Comparison of ENCODE assay signal across 21 cellular contexts in the genomic region with DNA sequence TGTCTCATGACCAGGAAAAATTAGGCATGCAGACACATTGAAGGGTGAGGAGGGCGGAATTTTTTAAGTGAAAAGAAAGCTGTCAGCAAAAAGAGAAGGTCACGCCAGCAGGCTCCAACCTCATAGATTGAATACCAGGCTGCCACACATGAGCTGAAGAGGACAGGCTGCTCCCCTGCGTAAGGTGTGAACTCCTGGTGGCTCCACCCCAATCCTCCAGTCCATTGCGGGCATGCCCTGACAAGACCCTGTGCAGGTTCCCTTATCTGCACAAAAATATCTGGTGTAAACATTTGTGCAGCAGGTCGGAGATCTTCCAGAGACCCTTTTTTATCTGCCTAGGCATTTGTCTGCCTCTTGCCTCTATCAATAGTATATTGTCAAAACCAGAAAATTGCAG.
"Had no signal": no experiment of that assay in that cellular context is flagged by ENCODE, and none has a peak within 500 bp of the region (broad histone marks: within the 10 kb centered on the region; RNA-seq: fewer than 3 reads in every experiment).

No MANE protein-coding gene starts in this region.

- H3K27me3 ChIP-seq: colonic mucosa, ovary, spleen, testis had no signal

- H3K27ac ChIP-seq: colonic mucosa, ovary, spleen, testis, VCaP had no signal

- H3K4me1 Mint-ChIP-seq: activated CD4-positive, alpha-beta memory T cell treated with anti-CD3 and anti-CD28 coated beads, Interleukin-2, amount 10 ng/mL, durations not matched to agents 7 days and 5 days; activated CD4-positive, alpha-beta T cell treated with anti-CD3 and anti-CD28 coated beads for 36 hours; activated naive CD4-positive, alpha-beta T cell treated with anti-CD3 and anti-CD28 coated beads, Interleukin-2, amount 50 U/mL, for 24 hours; immature natural killer cell; neural crest cell; stimulated activated naive CD8-positive, alpha-beta T cell treated with anti-CD3 and anti-CD28 coated beads, Interleukin-15, amount 100 ng/mL, for 72 hours had no signal

- H3K4me3 Mint-ChIP-seq: activated CD4-positive, alpha-beta memory T cell treated with anti-CD3 and anti-CD28 coated beads, Interleukin-2, amount 10 ng/mL, durations not matched to agents 7 days and 5 days; activated CD4-positive, alpha-beta T cell treated with anti-CD3 and anti-CD28 coated beads for 36 hours; activated naive CD4-positive, alpha-beta T cell treated with anti-CD3 and anti-CD28 coated beads, Interleukin-2, amount 50 U/mL, for 24 hours; activated T-cell treated with anti-CD3 and anti-CD28 coated beads, Interleukin-2, amount 50 U/mL, for 24 hours; immature natural killer cell; neural crest cell; stimulated activated naive CD8-positive, alpha-beta T cell treated with anti-CD3 and anti-CD28 coated beads, Interleukin-15, amount 100 ng/mL, for 72 hours had no signal

- H3K36me3 ChIP-seq: colonic mucosa, ovary, spleen had no signal

- H3K9me3 Mint-ChIP-seq: activated naive CD4-positive, alpha-beta T cell treated with anti-CD3 and anti-CD28 coated beads, Interleukin-2, amount 50 U/mL, for 24 hours; activated T-cell treated with anti-CD3 and anti-CD28 coated beads, Interleukin-2, amount 50 U/mL, for 24 hours; immature natural killer cell; stimulated activated naive CD8-positive, alpha-beta T cell treated with anti-CD3 and anti-CD28 coated beads, Interleukin-15, amount 100 ng/mL, for 72 hours had no signal

- H3K9me3 ChIP-seq: colonic mucosa, ovary, testis had no signal

- H3K4me1 ChIP-seq: colonic mucosa, spleen, testis had no signal

- ATAC-seq: activated CD4-positive, alpha-beta T cell treated with anti-CD3 and anti-CD28 coated beads for 36 hours; left colon; sciatic nerve; stimulated activated naive CD8-positive, alpha-beta T cell treated with anti-CD3 and anti-CD28 coated beads, Interleukin-15, amount 100 ng/mL, for 72 hours had no signal

- H3K27ac Mint-ChIP-seq: activated CD4-positive, alpha-beta memory T cell treated with anti-CD3 and anti-CD28 coated beads, Interleukin-2, amount 10 ng/mL, durations not matched to agents 7 days and 5 days; activated CD4-positive, alpha-beta T cell treated with anti-CD3 and anti-CD28 coated beads for 36 hours; activated naive CD4-positive, alpha-beta T cell treated with anti-CD3 and anti-CD28 coated beads, Interleukin-2, amount 50 U/mL, for 24 hours; activated T-cell treated with anti-CD3 and anti-CD28 coated beads, Interleukin-2, amount 50 U/mL, for 24 hours; immature natural killer cell had no signal

- H3K36me3 Mint-ChIP-seq: activated naive CD4-positive, alpha-beta T cell treated with anti-CD3 and anti-CD28 coated beads, Interleukin-2, amount 50 U/mL, for 24 hours; immature natural killer cell had no signal

- H3K27me3 Mint-ChIP-seq: activated CD4-positive, alpha-beta memory T cell treated with anti-CD3 and anti-CD28 coated beads, Interleukin-2, amount 10 ng/mL, durations not matched to agents 7 days and 5 days; activated CD4-positive, alpha-beta T cell treated with anti-CD3 and anti-CD28 coated beads for 36 hours; activated naive CD4-positive, alpha-beta T cell treated with anti-CD3 and anti-CD28 coated beads, Interleukin-2, amount 50 U/mL, for 24 hours; activated T-cell treated with anti-CD3 and anti-CD28 coated beads, Interleukin-2, amount 50 U/mL, for 24 hours; stimulated activated naive CD8-positive, alpha-beta T cell treated with anti-CD3 and anti-CD28 coated beads, Interleukin-15, amount 100 ng/mL, for 72 hours had no signal

- H3K4me3 ChIP-seq: colonic mucosa, lung, ovary, spleen, testis had no signal

- DNase-seq: activated CD4-positive, alpha-beta memory T cell treated with anti-CD3 and anti-CD28 coated beads, Interleukin-2, amount 10 ng/mL, durations not matched to agents 7 days and 5 days; activated CD4-positive, alpha-beta T cell treated with anti-CD3 and anti-CD28 coated beads for 36 hours; activated effector memory CD4-positive, alpha-beta T cell treated with Interleukin-2 at 50 U/mL for 16 hours; activated T-cell treated with anti-CD3 and anti-CD28 coated beads, Interleukin-2, amount 50 U/mL, for 24 hours; central memory CD4-positive, alpha-beta T cell; colonic mucosa; foreskin melanocyte; head of caudate nucleus; immature natural killer cell; left colon; midbrain; ovary; spleen; stimulated activated CD4-positive, alpha-beta T cell treated with anti-CD3 and anti-CD28 coated beads, Interleukin-1b, Interleukin-23, amount 100 ng/mL, for 48 hours; stimulated activated naive CD8-positive, alpha-beta T cell treated with anti-CD3 and anti-CD28 coated beads, Interleukin-15, amount 100 ng/mL, for 72 hours; testis had no signal
